ENCODE assay signal across 8 cellular contexts in genomic region chr1:94816030-94816429, GRCh38. TPM values are rescaled to one million over a fixed set of nuclear protein-coding genes. Genes with fewer than 3 reads are reported as not detected.
"Had no signal": no experiment of that assay in that cellular context is flagged by ENCODE, and none has a peak within 500 bp of the region (broad histone marks: within the 10 kb centered on the region; RNA-seq: fewer than 3 reads in every experiment).

No MANE protein-coding gene starts in this region.

- H3K4me3 ChIP-seq: GM12878 had no signal

- ATAC-seq: GM12878 had no signal

- DNase-seq: GDM1, GF-D8 had no signal

- FAIRE-seq: G401.6, GM12878, GM12891, GM12892, GM18507, GM19239 had no signal

RNA-seq across cellular contexts. Expression of gene SLC44A3, which starts 4.1 kb away (rescaled TPM):
- total RNA-seq: GM12878 had no signal
- polyA plus RNA-seq: GM12878 had no signal
